In genomic region chr1:23462766-23463165, GRCh38 we compare ENCODE assay signal across 24 cellular contexts. TPM values are rescaled to one million over a fixed set of nuclear protein-coding genes. Genes with fewer than 3 reads are reported as not detected.
DNase-seq lines count a peak whose midpoint lies in the region; ATAC-seq and TF ChIP-seq lines count a peak whose summit lies in the region.
"Had no signal": no experiment of that assay in that cellular context is flagged by ENCODE, and none has a peak within 500 bp of the region (broad histone marks: within the 10 kb centered on the region; RNA-seq: fewer than 3 reads in every experiment).

No MANE protein-coding gene starts in this region.

- H4K91ac ChIP-seq in IMR-90 (ENCODE audit: insufficient read depth, low read depth, low read length) (no peak overlapping the region), mesenchymal stem cell (ENCODE audit: low read length) (no peak overlapping the region)

- peaks cover 5% of the 10 kb centered on the region for H3K9me1 ChIP-seq in IMR-90 (ENCODE audit: insufficient read depth, low read length)

- peak overlapping the region; percentile 61 for H2AK9ac ChIP-seq in IMR-90 (replicated peaks; ENCODE audit: low read depth, low read length, poor library complexity)

- no peak for ATAC-seq in IMR-90 (ENCODE audit: low read depth)
- ATAC-seq in T-helper 17 cell, result no peak
- ATAC-seq: GM12878 had no signal

- dilution Hi-C loops in IMR-90 (cut with HindIII; ENCODE audit: low sequenced_read_pairs, unreplicated experiment), result no loop called here

- no peak overlapping the region for H2BK12ac ChIP-seq in mesenchymal stem cell (ENCODE audit: low read length in 2 of 2)

- no peaks in the 10 kb centered on the region for H3K9me3 ChIP-seq in IMR-90 (ENCODE audit: control insufficient read depth, insufficient read depth, low read length)
- H3K9me3 ChIP-seq in T-helper 17 cell (ENCODE audit: control insufficient read depth, low read length, poor library complexity, severe bottlenecking), result no peaks in the 10 kb centered on the region
- no peaks in the 10 kb centered on the region for H3K9me3 ChIP-seq in mesenchymal stem cell (ENCODE audit: control insufficient read depth, low read length)
- H3K9me3 ChIP-seq: BE2C, BLaER1 had no signal

- H3K4me1 ChIP-seq in IMR-90 (ENCODE audit: control insufficient read depth, insufficient read depth, low read length) (no peaks in the 10 kb centered on the region), mesenchymal stem cell (ENCODE audit: control insufficient read depth, insufficient read depth, low read depth, low read length) (no peaks in the 10 kb centered on the region)
- H3K4me1 ChIP-seq: BE2C, BLaER1 had no signal

- H4K20me1 ChIP-seq in IMR-90 (ENCODE audit: insufficient read depth, low read length), result peaks cover 15% of the 10 kb centered on the region; the same call in 1 of the 2 replicates
- H4K20me1 ChIP-seq: BLaER1 had no signal

- H3K4me2 ChIP-seq in IMR-90 (ENCODE audit: low read depth, low read length) (no peak overlapping the region), mesenchymal stem cell (ENCODE audit: low read length, poor library complexity, severe bottlenecking) (no peak overlapping the region)
- H3K4me2 ChIP-seq: BLaER1 had no signal

- H3K27ac ChIP-seq in IMR-90 (ENCODE audit: insufficient read depth, low read length) (no peak overlapping the region), mesenchymal stem cell (ENCODE audit: low read length, poor library complexity, severe bottlenecking) (no peak overlapping the region), dorsolateral prefrontal cortex (no peak overlapping the region)
- H3K27ac ChIP-seq: BLaER1 had no signal

- TF ChIP-seq RAD21 in IMR-90 (IDR thresholded peaks at IDR 0.05; ENCODE audit: low read length), result no peak

- H2BK15ac ChIP-seq in IMR-90 (ENCODE audit: low read depth, low read length), result no peak overlapping the region
- no peak overlapping the region for H2BK15ac ChIP-seq in mesenchymal stem cell (ENCODE audit: low read depth, poor library complexity, severe bottlenecking)

- DNase-seq in IMR-90 (no peak), T-helper 17 cell (no peak), mesenchymal stem cell (no peak), dorsolateral prefrontal cortex (no peak), NCI-H1930 (lab: John Stamatoyannopoulos, UW) (no peak)
- no peak for DNase-seq in stimulated activated naive CD4-positive, alpha-beta T cell treated with Interleukin-2 at 50 U/mL for 16 hours (lab: John Stamatoyannopoulos, UW)
- DNase-seq: 8988T; ACHN; BE2C; C1 segment of cervical spinal cord; CD4-positive, alpha-beta memory T cell; CD4-positive, CD25-positive, alpha-beta regulatory T cell; CD8-positive, alpha-beta memory T cell; COR-L47; DMS 273 treated with DMSO at 0.1 percent for 48 hours; DMS153; DMS53; DMS79; DND-41; EL; GDM1 had no signal

- H3K36me3 Mint-ChIP-seq in T-helper 17 cell (ENCODE audit: low read depth), result peaks cover 2% of the 10 kb centered on the region
- H3K36me3 Mint-ChIP-seq: CD14-positive monocyte; CD4-positive, alpha-beta memory T cell; CD4-positive, CD25-positive, alpha-beta regulatory T cell; CD8-positive, alpha-beta memory T cell had no signal

- intact Hi-C loops in IMR-90 (cut with micrococcal nuclease) (no loop called here), dorsolateral prefrontal cortex (cut with DNase I) (no loop called here)

- peaks cover 4% of the 10 kb centered on the region for H3K4me1 Mint-ChIP-seq in T-helper 17 cell
- H3K4me1 Mint-ChIP-seq: CD14-positive monocyte; CD4-positive, CD25-positive, alpha-beta regulatory T cell; CD8-positive, alpha-beta memory T cell had no signal

- H3K27ac Mint-ChIP-seq in T-helper 17 cell, result peak overlapping the region; percentile 4
- H3K27ac Mint-ChIP-seq: CD14-positive monocyte; CD4-positive, alpha-beta memory T cell; CD4-positive, CD25-positive, alpha-beta regulatory T cell had no signal

- POLR2A ChIA-PET in IMR-90 (lab: Charles Lee; ENCODE audit: unreplicated experiment), result no interaction called here

- H2BK20ac ChIP-seq in IMR-90 (ENCODE audit: low read depth, low read length), result no peak overlapping the region

- H3K4ac ChIP-seq in IMR-90 (ENCODE audit: low read depth, low read length) (0 out of 2 replicates have a peak overlapping the region, but pooled peaks have one; percentile 27), mesenchymal stem cell (ENCODE audit: low read depth in 1 of 2, low read length in 2 of 2) (peak overlapping the region in 1 of 2 experiments; percentile 39)

- no peak overlapping the region for H3K4me3 Mint-ChIP-seq in T-helper 17 cell
- H3K4me3 Mint-ChIP-seq: CD14-positive monocyte; CD4-positive, alpha-beta memory T cell; CD4-positive, CD25-positive, alpha-beta regulatory T cell; CD8-positive, alpha-beta memory T cell had no signal

- 100% methylated on average over 1 of the region's 2 CpGs; no CpG with 5 or more reads in 1 of the 2 experiments for WGBS in IMR-90 (ENCODE audit: extremely low coverage in 2 of 2, insufficient read length in 1 of 2), 2 experiments
- WGBS in mesenchymal stem cell, result 100% methylated on average over 1 of the region's 2 CpGs

- no peak overlapping the region for H4K8ac ChIP-seq in IMR-90 (ENCODE audit: low read depth in 2 of 2, low read length in 2 of 2)
- no peak overlapping the region for H4K8ac ChIP-seq in mesenchymal stem cell (ENCODE audit: low read length)

- CTCF ChIA-PET in IMR-90 (lab: Yijun Ruan, JAX), result no interaction called here

- H3K27me3 ChIP-seq in IMR-90 (ENCODE audit: control insufficient read depth, insufficient read depth, low read length) (no peaks in the 10 kb centered on the region), mesenchymal stem cell (ENCODE audit: control insufficient read depth in 1 of 2, insufficient read depth in 1 of 2, low read length in 2 of 2) (no peaks in the 10 kb centered on the region), dorsolateral prefrontal cortex (no peaks in the 10 kb centered on the region)
- H3K27me3 ChIP-seq: BE2C, BLaER1 had no signal

- no peak overlapping the region for H3K18ac ChIP-seq in IMR-90 (ENCODE audit: low read depth, low read length)
- H3K18ac ChIP-seq in mesenchymal stem cell (ENCODE audit: low read depth in 1 of 2, low read length in 2 of 2), result no peak overlapping the region

- H3K4me3 ChIP-seq in IMR-90 (ENCODE audit: insufficient read depth, low read depth, low read length) (no peak overlapping the region), mesenchymal stem cell (ENCODE audit: insufficient read depth in 1 of 2, low read depth in 1 of 2, low read length in 2 of 2) (no peak overlapping the region), dorsolateral prefrontal cortex (no peak overlapping the region)
- H3K4me3 ChIP-seq: BLaER1, GM12878 had no signal

- H3K9ac ChIP-seq in IMR-90 (ENCODE audit: low read depth, low read length) (no peak overlapping the region), mesenchymal stem cell (ENCODE audit: low read length) (peak overlapping the region; percentile 41)
- H3K9ac ChIP-seq: BLaER1 had no signal

- H4K5ac ChIP-seq in IMR-90 (ENCODE audit: low read depth, low read length), result no peak overlapping the region

- no peak overlapping the region for H3K56ac ChIP-seq in IMR-90 (ENCODE audit: extremely low read depth, insufficient read depth, low read length)

- H2BK120ac ChIP-seq in IMR-90 (ENCODE audit: low read depth, low read length) (no peak overlapping the region), mesenchymal stem cell (ENCODE audit: low read depth, low read length) (no peak overlapping the region)

- H3K36me3 ChIP-seq in IMR-90 (ENCODE audit: control insufficient read depth, insufficient read depth, low read length) (no peaks in the 10 kb centered on the region; the same call in 1 of the 2 replicates), mesenchymal stem cell (ENCODE audit: control insufficient read depth in 1 of 2, insufficient read depth in 2 of 2, low read depth in 1 of 2, low read length in 2 of 2) (peaks cover 0 to 22% of the 10 kb centered on the region in 2 experiments)
- H3K36me3 ChIP-seq: BE2C, BLaER1 had no signal

- in situ Hi-C loops in IMR-90 (cut with MboI; ENCODE audit: low sequenced_read_pairs), result no loop called here

- H3K23ac ChIP-seq in IMR-90 (ENCODE audit: low read depth, low read length) (peak overlapping the region; percentile 78; the same call in 1 of the 2 replicates), mesenchymal stem cell (ENCODE audit: low read length in 2 of 2) (no peak overlapping the region)

- TF ChIP-seq POLR2A in IMR-90 (IDR thresholded peaks at IDR 0.05; ENCODE audit: low read depth, low read length), result no peak

- H3K14ac ChIP-seq in IMR-90 (replicated peaks; ENCODE audit: low read depth, low read length) (no peak overlapping the region; the same call in 1 of the 2 replicates), mesenchymal stem cell (ENCODE audit: low read length in 2 of 2) (no peak overlapping the region)

- no TSS peak for BruUV-seq in IMR-90 (replicated peaks; lab: Mats Ljungman, UMichigan)

- H3K27me3 Mint-ChIP-seq in T-helper 17 cell, result peaks cover 22% of the 10 kb centered on the region

- no peak overlapping the region for H2BK5ac ChIP-seq in IMR-90 (ENCODE audit: low read depth, low read length, poor library complexity, severe bottlenecking)
- no peak overlapping the region for H2BK5ac ChIP-seq in mesenchymal stem cell (ENCODE audit: low read depth, low read length, poor library complexity, severe bottlenecking)

- H2AFZ ChIP-seq in IMR-90 (replicated peaks; ENCODE audit: low read length, poor library complexity), result no peak overlapping the region
- no peak overlapping the region for H2AFZ ChIP-seq in mesenchymal stem cell (ENCODE audit: low read depth, low read length)

- H2AK5ac ChIP-seq in IMR-90 (ENCODE audit: low read depth, low read length), result no peak overlapping the region
- no peak overlapping the region for H2AK5ac ChIP-seq in mesenchymal stem cell (ENCODE audit: low read length, severe bottlenecking)

- H3K79me1 ChIP-seq in IMR-90 (ENCODE audit: low read depth in 1 of 2, low read length in 2 of 2), result peaks cover 3 to 42% of the 10 kb centered on the region in 2 experiments
- peaks cover 14% of the 10 kb centered on the region for H3K79me1 ChIP-seq in mesenchymal stem cell (replicated peaks; ENCODE audit: low read length, poor library complexity, severe bottlenecking)

- no peak for TF ChIP-seq CTCF in IMR-90 (conservative IDR thresholded peaks at IDR 0.05; ENCODE audit: low read depth, low read length)
- TF ChIP-seq CTCF in dorsolateral prefrontal cortex (IDR thresholded peaks at IDR 0.05 in 54 of 56, conservative IDR thresholded peaks at IDR 0.05 in 2 of 56; ENCODE audit: low read depth in 1 of 56, partially characterized antibody in 56 of 56), result no peak

RNA-seq across cellular contexts. Expression of gene ASAP3, which starts 21.2 kb away (rescaled TPM):
- 15.3 and 18.6 TPM in 2 replicates for total RNA-seq in IMR-90 (2012; rRNA removed)
- polyA plus RNA-seq in IMR-90 (2012; rRNA removed), result 16.9 and 18.8 TPM in 2 replicates
- polyA plus RNA-seq in IMR-90 (2012; cell fraction: cytosol; rRNA removed), result 9.3 and 12.4 TPM in 2 replicates
- 89.7 and 93.0 TPM in 2 replicates for polyA plus RNA-seq in IMR-90 (2012; cell fraction: nucleus; rRNA removed; ENCODE audit: low replicate concordance)
- total RNA-seq in T-helper 17 cell, result 1 to 10 TPM; 1.5 to 6.4 TPM
- polyA plus RNA-seq in mesenchymal stem cell (2013, experiment 1 of 2), result 18.6 TPM
- polyA plus RNA-seq in mesenchymal stem cell (2013, experiment 2 of 2), result 18.9 TPM
- 10 to 100 TPM; 15.5 to 61.0 (median 27.8) TPM for total RNA-seq in dorsolateral prefrontal cortex

RNA-seq across cellular contexts. Expression of gene TCEA3, which starts 38.2 kb away (rescaled TPM):
- total RNA-seq in IMR-90 (2012; rRNA removed) (3.0 and 3.3 TPM in 2 replicates), T-helper 17 cell (10 to 100 TPM; 12.3 to 13.5 TPM), dorsolateral prefrontal cortex (10 to 100 TPM in 83 of 120 experiments, 1 to 10 TPM in 37; 4.4 to 24.9 (median 11.7) TPM)
- 5.4 and 6.3 TPM in 2 replicates for polyA plus RNA-seq in IMR-90 (2012; rRNA removed)
- 3.4 and 5.3 TPM in 2 replicates for polyA plus RNA-seq in IMR-90 (2012; cell fraction: cytosol; rRNA removed)
- 6.6 and 11.2 TPM in 2 replicates for polyA plus RNA-seq in IMR-90 (2012; cell fraction: nucleus; rRNA removed; ENCODE audit: low replicate concordance)
- polyA plus RNA-seq in mesenchymal stem cell (2013, experiment 1 of 2), result 27.4 TPM
- polyA plus RNA-seq in mesenchymal stem cell (2013, experiment 2 of 2), result 25.9 TPM
